ENCODE assay signal across 29 cellular contexts in genomic region chr2:52828112-52828511, GRCh38.
"Had no signal": no experiment of that assay in that cellular context is flagged by ENCODE, and none has a peak within 500 bp of the region (broad histone marks: within the 10 kb centered on the region; RNA-seq: fewer than 3 reads in every experiment).

No MANE protein-coding gene starts in this region.

- H3K27me3 Mint-ChIP-seq: stimulated activated memory B cell treated with anti-CD40 and anti-IgM and Interleukin-4, amounts not matched to agents 10 μg/mL and 1 μg/mL and 100 μg/mL, for 72 hours; stimulated activated naive B cell treated with anti-CD40 and anti-IgM and Interleukin-4, amounts not matched to agents 10 μg/mL and 1 μg/mL and 100 μg/mL, for 72 hours; stimulated activated naive CD8-positive, alpha-beta T cell treated with anti-CD3 and anti-CD28 coated beads, Interleukin-15, amount 100 ng/mL, for 72 hours; stimulated activated naive CD8-positive, alpha-beta T cell treated with anti-CD3 and anti-CD28 coated beads, Interleukin-15, Interleukin-2, amounts not matched to agents 100 ng/mL and 50 ng/mL, for 24 hours had no signal

- H3K4me3 Mint-ChIP-seq: stimulated activated effector memory CD8-positive, alpha-beta T cell treated with anti-CD3 and anti-CD28 coated beads, Interleukin-12 subunit alpha, Interleukin-12 subunit beta, amount 100 ng/mL, for 72 hours; stimulated activated memory B cell treated with anti-CD40 and anti-IgM and Interleukin-4, amounts not matched to agents 10 μg/mL and 1 μg/mL and 100 μg/mL, for 72 hours; stimulated activated naive B cell treated with anti-CD40 and anti-IgM and Interleukin-4, amounts not matched to agents 10 μg/mL and 1 μg/mL and 100 μg/mL, for 72 hours; stimulated activated naive CD8-positive, alpha-beta T cell treated with anti-CD3 and anti-CD28 coated beads, Interleukin-15, amount 100 ng/mL, for 72 hours; stimulated activated naive CD8-positive, alpha-beta T cell treated with anti-CD3 and anti-CD28 coated beads, Interleukin-15, Interleukin-2, amounts not matched to agents 100 ng/mL and 50 ng/mL, for 24 hours; type B pancreatic cell had no signal

- H3K4me1 ChIP-seq: stomach, suprapubic skin, testis, thyroid gland, tibial artery, tibial nerve, transverse colon, upper lobe of left lung, upper lobe of right lung, uterus, vagina had no signal

- H3K9me3 Mint-ChIP-seq: stimulated activated naive B cell treated with anti-CD40 and anti-IgM and Interleukin-4, amounts not matched to agents 10 μg/mL and 1 μg/mL and 100 μg/mL, for 72 hours; stimulated activated naive CD8-positive, alpha-beta T cell treated with anti-CD3 and anti-CD28 coated beads, Interleukin-15, Interleukin-2, amounts not matched to agents 100 ng/mL and 50 ng/mL, for 24 hours; type B pancreatic cell had no signal

- H3K36me3 ChIP-seq: stomach, suprapubic skin, thoracic aorta, thyroid gland, tibial artery, tibial nerve, transverse colon, upper lobe of left lung, upper lobe of right lung, uterus, vagina had no signal

- FAIRE-seq: urothelium cell line had no signal

- H3K27me3 ChIP-seq: stomach, suprapubic skin, testis, thyroid gland, tibial artery, tibial nerve, transverse colon, upper lobe of left lung, upper lobe of right lung, uterus, vagina had no signal

- H3K27ac Mint-ChIP-seq: stimulated activated effector memory CD8-positive, alpha-beta T cell treated with anti-CD3 and anti-CD28 coated beads, Interleukin-12 subunit alpha, Interleukin-12 subunit beta, amount 100 ng/mL, for 72 hours; stimulated activated memory B cell treated with anti-CD40 and anti-IgM and Interleukin-4, amounts not matched to agents 10 μg/mL and 1 μg/mL and 100 μg/mL, for 72 hours; stimulated activated naive B cell treated with anti-CD40 and anti-IgM and Interleukin-4, amounts not matched to agents 10 μg/mL and 1 μg/mL and 100 μg/mL, for 72 hours; stimulated activated naive CD8-positive, alpha-beta T cell treated with anti-CD3 and anti-CD28 coated beads, Interleukin-15, amount 100 ng/mL, for 72 hours; stimulated activated naive CD8-positive, alpha-beta T cell treated with anti-CD3 and anti-CD28 coated beads, Interleukin-15, Interleukin-2, amounts not matched to agents 100 ng/mL and 50 ng/mL, for 24 hours; type B pancreatic cell had no signal

- H3K9me3 ChIP-seq: stomach, suprapubic skin, testis, thoracic aorta, thyroid gland, tibial artery, tibial nerve, transverse colon, upper lobe of left lung, upper lobe of right lung, uterus, vagina had no signal

- DNase-seq: stimulated activated CD4-positive, alpha-beta T cell treated with anti-CD3 and anti-CD28 coated beads, Interleukin-2, amount 100 ng/mL, for 48 hours; stimulated activated CD4-positive, alpha-beta T cell treated with anti-CD3 and anti-CD28 coated beads, Interleukin-4, amount 100 ng/mL, for 1 hour; stimulated activated CD4-positive, alpha-beta T cell treated with anti-CD3 and anti-CD28 coated beads, Interleukin-4, amount 100 ng/mL, for 24 hours; stimulated activated CD4-positive, alpha-beta T cell treated with anti-CD3 and anti-CD28 coated beads, Interleukin-4, amount 100 ng/mL, for 4 hours; stimulated activated CD8-positive, alpha-beta memory T cell treated with anti-CD3 and anti-CD28 coated beads, Interleukin-4, amount 100 ng/mL, for 48 hours; stimulated activated naive B cell treated with anti-CD40 and anti-IgM and Interleukin-4, amounts not matched to agents 10 μg/mL and 1 μg/mL and 100 μg/mL, for 72 hours; stimulated activated naive CD4-positive, alpha-beta T cell; stimulated activated naive CD4-positive, alpha-beta T cell treated with Interleukin-2 at 50 U/mL for 16 hours; stimulated activated naive CD8-positive, alpha-beta T cell treated with anti-CD3 and anti-CD28 coated beads, Interleukin-15, amount 100 ng/mL, for 72 hours; stimulated activated naive CD8-positive, alpha-beta T cell treated with anti-CD3 and anti-CD28 coated beads, Interleukin-15, Interleukin-2, amounts not matched to agents 100 U/mL and 50 U/mL, for 24 hours; stomach; substantia nigra; testis; thyroid gland; tibial artery; transverse colon; trophoblast cell; upper lobe of left lung; upper lobe of right lung; uterus had no signal

- ATAC-seq: stimulated activated effector memory CD8-positive, alpha-beta T cell treated with anti-CD3 and anti-CD28 coated beads, Interleukin-12 subunit alpha, Interleukin-12 subunit beta, amount 100 ng/mL, for 72 hours; stimulated activated memory B cell treated with anti-CD40 and anti-IgM and Interleukin-4, amounts not matched to agents 10 μg/mL and 1 μg/mL and 100 μg/mL, for 72 hours; stimulated activated naive B cell treated with anti-CD40 and anti-IgM and Interleukin-4, amounts not matched to agents 10 μg/mL and 1 μg/mL and 100 μg/mL, for 72 hours; stimulated activated naive CD8-positive, alpha-beta T cell treated with anti-CD3 and anti-CD28 coated beads, Interleukin-15, amount 100 ng/mL, for 72 hours; stimulated activated naive CD8-positive, alpha-beta T cell treated with anti-CD3 and anti-CD28 coated beads, Interleukin-15, Interleukin-2, amounts not matched to agents 100 U/mL and 50 U/mL, for 24 hours; upper lobe of right lung had no signal

- H3K4me3 ChIP-seq: stomach, suprapubic skin, testis, thoracic aorta, thyroid gland, tibial artery, tibial nerve, transverse colon, upper lobe of left lung, upper lobe of right lung, uterus, vagina had no signal

- H3K27ac ChIP-seq: stomach, suprapubic skin, testis, thoracic aorta, thyroid gland, tibial artery, tibial nerve, transverse colon, upper lobe of left lung, upper lobe of right lung, uterus, vagina had no signal

- H3K36me3 Mint-ChIP-seq: stimulated activated effector memory CD8-positive, alpha-beta T cell treated with anti-CD3 and anti-CD28 coated beads, Interleukin-12 subunit alpha, Interleukin-12 subunit beta, amount 100 ng/mL, for 72 hours; stimulated activated memory B cell treated with anti-CD40 and anti-IgM and Interleukin-4, amounts not matched to agents 10 μg/mL and 1 μg/mL and 100 μg/mL, for 72 hours; stimulated activated naive B cell treated with anti-CD40 and anti-IgM and Interleukin-4, amounts not matched to agents 10 μg/mL and 1 μg/mL and 100 μg/mL, for 72 hours; type B pancreatic cell had no signal

- H3K4me1 Mint-ChIP-seq: stimulated activated effector memory CD8-positive, alpha-beta T cell treated with anti-CD3 and anti-CD28 coated beads, Interleukin-12 subunit alpha, Interleukin-12 subunit beta, amount 100 ng/mL, for 72 hours; stimulated activated memory B cell treated with anti-CD40 and anti-IgM and Interleukin-4, amounts not matched to agents 10 μg/mL and 1 μg/mL and 100 μg/mL, for 72 hours; stimulated activated naive B cell treated with anti-CD40 and anti-IgM and Interleukin-4, amounts not matched to agents 10 μg/mL and 1 μg/mL and 100 μg/mL, for 72 hours; stimulated activated naive CD8-positive, alpha-beta T cell treated with anti-CD3 and anti-CD28 coated beads, Interleukin-15, amount 100 ng/mL, for 72 hours had no signal
